In the genomic region with DNA sequence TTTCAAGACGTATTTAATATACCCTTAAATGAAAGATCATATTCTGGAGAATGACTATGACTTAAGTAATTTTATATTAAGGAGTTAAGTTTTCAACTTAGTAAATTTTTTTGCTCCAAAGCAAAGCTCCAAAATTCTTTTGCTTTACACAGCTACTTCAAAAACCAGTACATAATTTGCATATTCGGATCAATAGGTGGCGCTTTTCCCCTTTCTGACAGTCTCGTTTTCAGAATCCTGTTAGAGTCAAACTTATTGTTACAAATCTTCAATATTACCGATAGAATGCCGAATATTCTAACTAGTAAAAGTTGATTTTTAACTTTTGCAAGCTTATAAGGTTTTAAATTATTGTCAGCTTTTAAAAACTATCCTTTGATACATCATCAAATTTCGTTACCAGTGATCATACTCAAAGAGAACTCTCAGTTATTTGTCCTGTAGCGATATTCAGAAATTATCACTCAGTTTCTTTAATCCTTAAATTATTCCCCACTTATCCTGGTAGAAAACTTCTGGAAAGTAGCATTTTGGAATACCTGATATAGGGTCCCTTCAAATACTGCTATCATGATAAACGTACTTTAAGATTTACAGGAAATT, we compare ENCODE assay signal across 8 cellular contexts.
DNase-seq lines count a peak whose midpoint lies in the region; ATAC-seq, FAIRE-seq and TF ChIP-seq lines count a peak whose summit lies in the region.

No MANE protein-coding gene starts in this region.

- peak; percentile 70 for TF ChIP-seq CTCF in AG09319 (IDR thresholded peaks at IDR 0.05; ENCODE audit: low read depth, low read length)
- peak; percentile 7 for TF ChIP-seq CTCF in GM20000 (IDR thresholded peaks at IDR 0.05; ENCODE audit: extremely low read depth, missing control alignments)
- peak in 2 of 4 donors; percentile 36 to 41 for TF ChIP-seq CTCF in pancreas (IDR thresholded peaks at IDR 0.05)

- DNase-seq in AG09319 (ENCODE audit: extremely low read depth, low read depth), result no peak
- peak; percentile 5 for DNase-seq in GM20000 (ENCODE audit: low spot score)
- DNase-seq in NCI-H446 (lab: John Stamatoyannopoulos, UW), result peak; percentile 29 to 54
- peak; percentile 65 for DNase-seq in dermis blood vessel endothelial cell
- no peak for DNase-seq in pancreas
- DNase-seq in activated naive CD8-positive, alpha-beta T cell treated with anti-CD3 and anti-CD28 coated beads, Interleukin-2, amount 50 U/mL, for 24 hours, result no peak

- no peaks in the 10 kb centered on the region for H3K27me3 ChIP-seq in pancreas

- FAIRE-seq in pancreas (lab: Jason Lieb, UNC), result peak; percentile 86

- H3K4me1 ChIP-seq in pancreas, result no peaks in the 10 kb centered on the region

- H3K4me3 Mint-ChIP-seq in activated naive CD8-positive, alpha-beta T cell treated with anti-CD3 and anti-CD28 coated beads, Interleukin-2, amount 50 U/mL, for 24 hours, result no peak overlapping the region

- no peaks in the 10 kb centered on the region for H3K27me3 Mint-ChIP-seq in activated naive CD8-positive, alpha-beta T cell treated with anti-CD3 and anti-CD28 coated beads, Interleukin-2, amount 50 U/mL, for 24 hours

- no peak overlapping the region for H3K4me3 ChIP-seq in pancreas

- ATAC-seq in pancreas (peak in 1 of 4 donors; percentile 39), HG03521 (IDR thresholded peaks at IDR 0.05; ENCODE audit: unreplicated experiment) (no peak), GM21717 (IDR thresholded peaks at IDR 0.05; ENCODE audit: unreplicated experiment) (no peak)
- ATAC-seq in activated naive CD8-positive, alpha-beta T cell treated with anti-CD3 and anti-CD28 coated beads, Interleukin-2, amount 50 U/mL, for 24 hours, result no peak

- H3K9me3 Mint-ChIP-seq in activated naive CD8-positive, alpha-beta T cell treated with anti-CD3 and anti-CD28 coated beads, Interleukin-2, amount 50 U/mL, for 24 hours, result no peaks in the 10 kb centered on the region

- H3K27ac Mint-ChIP-seq in activated naive CD8-positive, alpha-beta T cell treated with anti-CD3 and anti-CD28 coated beads, Interleukin-2, amount 50 U/mL, for 24 hours, result no peak overlapping the region

- H3K36me3 Mint-ChIP-seq in activated naive CD8-positive, alpha-beta T cell treated with anti-CD3 and anti-CD28 coated beads, Interleukin-2, amount 50 U/mL, for 24 hours (ENCODE audit: low read depth), result no peaks in the 10 kb centered on the region

- H3K9me3 ChIP-seq in pancreas, result no peaks in the 10 kb centered on the region

- H3K4me1 Mint-ChIP-seq in activated naive CD8-positive, alpha-beta T cell treated with anti-CD3 and anti-CD28 coated beads, Interleukin-2, amount 50 U/mL, for 24 hours, result no peaks in the 10 kb centered on the region

- H3K27ac ChIP-seq in pancreas, result no peak overlapping the region

- H3K36me3 ChIP-seq in pancreas, result no peaks in the 10 kb centered on the region

- intact Hi-C loops in pancreas (cut with DNase I), result no loop called here

- WGBS in pancreas, 2 donors, result 26 to 29% methylated on average over 9 of the region's 9 CpGs

Comparison
In these comparisons a context has a peak if more than half of its experiments do, and no peak if none do; other contexts are left out.
1. DNase-seq: peak in GM20000 (single experiment), NCI-H446 (2 of 2) and dermis blood vessel endothelial cell (single experiment); none in AG09319 (single experiment), pancreas (0 of 6) and activated naive CD8-positive, alpha-beta T cell treated with anti-CD3 and anti-CD28 coated beads, Interleukin-2, amount 50 U/mL, for 24 hours (single experiment).